Comparison of ENCODE assay signal across 1 cellular context in genomic region chr9:113150670-113151591, GRCh38.
A peak's percentile ranks its signal among the peaks of the same experiment; 100 is the strongest.
TF ChIP-seq lines count a peak whose summit lies in the region.

TSS of gene SLC31A2 (plus strand) at chr9:113151007. CDS start at chr9:113151075, 68 bp downstream.

TF ChIP-seq in K562, 482 proteins besides CTCF, POLR2A, EP300 and RAD21 (continued from another document and continues in another):
- TF ChIP-seq USF1 (CRISPR knock-in tag; IDR thresholded peaks at IDR 0.05): peak; percentile 95
- no peak for TF ChIP-seq ZNF583 (CRISPR knock-in tag; IDR thresholded peaks at IDR 0.05)
- TF ChIP-seq VEZF1 (CRISPR knock-in tag; IDR thresholded peaks at IDR 0.05): peak; percentile 27
- peak; percentile 35; the same call in 1 of the 2 replicates for TF ChIP-seq CEBPG (CRISPR knock-in tag; IDR thresholded peaks at IDR 0.05)
- TF ChIP-seq CEBPG (tag; conservative IDR thresholded peaks at IDR 0.05 in 1 of 2, IDR thresholded peaks at IDR 0.05 in 1 of 2): no peak
- TF ChIP-seq KAT7 (CRISPR knock-in tag; IDR thresholded peaks at IDR 0.05; ENCODE audit: borderline replicate concordance): no peak
- TF ChIP-seq HDAC6 (IDR thresholded peaks at IDR 0.05; ENCODE audit: low read depth, low read length): no peak
- peak; percentile 70; the same call in 1 of the 2 replicates for TF ChIP-seq L3MBTL2 (IDR thresholded peaks at IDR 0.05)
- no peak for TF ChIP-seq ATF1 (CRISPR knock-in tag; IDR thresholded peaks at IDR 0.05)
- peak; percentile 68 for TF ChIP-seq ATF1 (tag; IDR thresholded peaks at IDR 0.05)
- peak; percentile 79 to 82 for TF ChIP-seq NRF1 (conservative IDR thresholded peaks at IDR 0.05 in 1 of 2, IDR thresholded peaks at IDR 0.05 in 1 of 2)
- 0 out of 2 replicates have a peak, but pooled peaks have one; percentile 24 for TF ChIP-seq REST (CRISPR knock-in tag; IDR thresholded peaks at IDR 0.05; ENCODE audit: low read depth)
- TF ChIP-seq RBM25 (IDR thresholded peaks at IDR 0.05; ENCODE audit: low read depth, low read length, severe bottlenecking): peak; percentile 22
- TF ChIP-seq ZNF507 (tag; conservative IDR thresholded peaks at IDR 0.05): no peak
- TF ChIP-seq KAT2B (IDR thresholded peaks at IDR 0.05; ENCODE audit: low read depth, low read length): no peak
- TF ChIP-seq ARNT (IDR thresholded peaks at IDR 0.05): no peak
- no peak for TF ChIP-seq ZNF12 (CRISPR knock-in tag; IDR thresholded peaks at IDR 0.05)
- 0 out of 2 replicates have a peak, but pooled peaks have one; percentile 33 for TF ChIP-seq KLF1 (tag; IDR thresholded peaks at IDR 0.05)
- TF ChIP-seq ZNF512 (tag; IDR thresholded peaks at IDR 0.05): no peak
- TF ChIP-seq LCOR (CRISPR knock-in tag; IDR thresholded peaks at IDR 0.05): 0 out of 2 replicates have a peak, but pooled peaks have one; percentile 20
- 0 out of 2 replicates have a peak, but pooled peaks have one; percentile 33 for TF ChIP-seq SPI1 (IDR thresholded peaks at IDR 0.05; ENCODE audit: borderline replicate concordance, low read depth, low read length)
- TF ChIP-seq CTBP1 (IDR thresholded peaks at IDR 0.05; ENCODE audit: borderline replicate concordance): peak; percentile 81
- no peak for TF ChIP-seq HSF4 (CRISPR knock-in tag; IDR thresholded peaks at IDR 0.05; ENCODE audit: borderline replicate concordance)
- TF ChIP-seq NFXL1 (CRISPR knock-in tag; IDR thresholded peaks at IDR 0.05): no peak
- TF ChIP-seq E4F1 (CRISPR knock-in tag; IDR thresholded peaks at IDR 0.05; ENCODE audit: borderline replicate concordance): no peak
- no peak for TF ChIP-seq DLX4 (CRISPR knock-in tag; IDR thresholded peaks at IDR 0.05)
- TF ChIP-seq ARID3A (IDR thresholded peaks at IDR 0.05; ENCODE audit: borderline replicate concordance, low read depth, low read length): no peak
- no peak for TF ChIP-seq RERE (CRISPR knock-in tag; IDR thresholded peaks at IDR 0.05; ENCODE audit: borderline replicate concordance)
- no peak for TF ChIP-seq ZNF655 (CRISPR knock-in tag; IDR thresholded peaks at IDR 0.05)
- TF ChIP-seq TEAD1 (CRISPR knock-in tag; IDR thresholded peaks at IDR 0.05): peak in 1 of 2 experiments; percentile 78; a peak in 1 of 4 replicates
- peak; percentile 95 for TF ChIP-seq USF2 (CRISPR knock-in tag; IDR thresholded peaks at IDR 0.05)
- no peak for TF ChIP-seq KLF10 (CRISPR knock-in tag; IDR thresholded peaks at IDR 0.05)
- TF ChIP-seq ZKSCAN3 (CRISPR knock-in tag; IDR thresholded peaks at IDR 0.05): no peak
- TF ChIP-seq ZFP1 (CRISPR knock-in tag; IDR thresholded peaks at IDR 0.05): no peak
- TF ChIP-seq GATAD2B (IDR thresholded peaks at IDR 0.05; ENCODE audit: borderline replicate concordance): no peak; the same call in 1 of the 2 replicates
- TF ChIP-seq E2F6 (IDR thresholded peaks at IDR 0.05; ENCODE audit: borderline replicate concordance in 1 of 2, extremely low read depth in 1 of 2, insufficient read depth in 1 of 2, insufficient read length in 1 of 2, low read depth in 1 of 2, low read length in 1 of 2, poor library complexity in 1 of 2, severe bottlenecking in 1 of 2): peak; percentile 74 to 78
- TF ChIP-seq TAF7 (tag; IDR thresholded peaks at IDR 0.05): no peak
- peak in 2 of 3 experiments; percentile 52 to 68 for TF ChIP-seq YY1 (IDR thresholded peaks at IDR 0.05; ENCODE audit: borderline replicate concordance in 1 of 3, control insufficient read depth in 1 of 3, extremely low read depth in 1 of 3, insufficient read depth in 3 of 3, insufficient read length in 1 of 3, insufficient replicate concordance in 2 of 3, low read depth in 1 of 3, low read length in 2 of 3)
